Comparison of ENCODE assay signal across 12 cellular contexts in the genomic region with DNA sequence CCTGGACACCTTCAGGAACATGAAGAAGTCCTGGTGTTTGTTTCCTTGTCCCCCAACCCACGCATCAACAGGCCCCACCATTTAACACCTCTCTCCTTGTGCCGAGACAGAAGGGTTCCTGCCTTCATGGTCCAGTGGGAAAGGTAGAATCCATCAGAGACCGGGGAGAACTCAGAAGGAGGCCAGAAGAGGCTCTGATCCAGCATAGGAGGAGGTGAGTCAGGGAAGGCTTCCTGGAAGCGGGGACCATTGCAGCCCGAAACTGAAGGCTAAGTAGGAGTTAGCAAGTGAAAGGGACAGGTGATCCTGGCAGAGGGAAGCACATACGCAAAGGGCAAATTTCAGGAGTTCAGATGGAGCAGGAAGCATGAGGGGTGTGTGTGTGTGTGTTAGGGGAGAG. TPM values are rescaled to one million over a fixed set of nuclear protein-coding genes. Genes with fewer than 3 reads are reported as not detected.
DNase-seq lines count a peak whose midpoint lies in the region; ATAC-seq and TF ChIP-seq lines count a peak whose summit lies in the region.
"Had no signal": no experiment of that assay in that cellular context is flagged by ENCODE, and none has a peak within 500 bp of the region (broad histone marks: within the 10 kb centered on the region; RNA-seq: fewer than 3 reads in every experiment).

No MANE protein-coding gene starts in this region.

- peaks cover 0 to 8% of the 10 kb centered on the region in 2 experiments; a peak in 3 of 4 replicates for H3K79me1 ChIP-seq in IMR-90 (ENCODE audit: low read depth in 1 of 2, low read length in 2 of 2)

- H3K56ac ChIP-seq in IMR-90 (ENCODE audit: extremely low read depth, insufficient read depth, low read length), result no peak overlapping the region

- H3K9me1 ChIP-seq in IMR-90 (ENCODE audit: insufficient read depth, low read length), result no peaks in the 10 kb centered on the region

- H3K9me3 Mint-ChIP-seq in T-helper 2 cell treated with Interferon-gamma antibody and Interleukin-4, amounts not matched to agents 5 μg/mL and 100 μg/mL, for 36 hours, result no peaks in the 10 kb centered on the region
- H3K9me3 Mint-ChIP-seq in activated naive CD8-positive, alpha-beta T cell treated with anti-CD3 and anti-CD28 coated beads, Interleukin-2, amount 50 U/mL, for 24 hours, result no peaks in the 10 kb centered on the region
- H3K9me3 Mint-ChIP-seq: endodermal cell had no signal

- H2BK5ac ChIP-seq in IMR-90 (ENCODE audit: low read depth, low read length, poor library complexity, severe bottlenecking), result no peak overlapping the region

- CTCF ChIA-PET in IMR-90 (lab: Yijun Ruan, JAX), result no interaction called here

- BruUV-seq in IMR-90 (replicated peaks; lab: Mats Ljungman, UMichigan), result no TSS peak

- no peak overlapping the region for H3K4me2 ChIP-seq in IMR-90 (ENCODE audit: low read depth, low read length)

- no peaks in the 10 kb centered on the region for H3K27me3 ChIP-seq in IMR-90 (ENCODE audit: control insufficient read depth, insufficient read depth, low read length)
- H3K27me3 ChIP-seq in rectal smooth muscle tissue (ENCODE audit: control insufficient read depth, insufficient read depth, low read length), result no peaks in the 10 kb centered on the region
- H3K27me3 ChIP-seq in left lung, result no peaks in the 10 kb centered on the region

- no peaks in the 10 kb centered on the region for H3K4me1 ChIP-seq in IMR-90 (ENCODE audit: control insufficient read depth, insufficient read depth, low read length)
- H3K4me1 ChIP-seq in rectal smooth muscle tissue (ENCODE audit: control insufficient read depth, insufficient read depth, low read length), result peaks cover 6% of the 10 kb centered on the region
- peaks cover 0 to 54% of the 10 kb centered on the region in 2 donors for H3K4me1 ChIP-seq in left lung

- intact Hi-C loops in IMR-90 (cut with micrococcal nuclease), result no loop called here
- intact Hi-C loops in left lung (cut with DNase I), result no loop called here

- no peak overlapping the region for H3K14ac ChIP-seq in IMR-90 (replicated peaks; ENCODE audit: low read depth, low read length)

- H3K27me3 Mint-ChIP-seq in T-helper 2 cell treated with Interferon-gamma antibody and Interleukin-4, amounts not matched to agents 5 μg/mL and 100 μg/mL, for 36 hours (ENCODE audit: low read depth), result no peaks in the 10 kb centered on the region
- H3K27me3 Mint-ChIP-seq in activated naive CD8-positive, alpha-beta T cell treated with anti-CD3 and anti-CD28 coated beads, Interleukin-2, amount 50 U/mL, for 24 hours, result no peaks in the 10 kb centered on the region

- H2AK9ac ChIP-seq in IMR-90 (replicated peaks; ENCODE audit: low read depth, low read length, poor library complexity), result peak overlapping the region; percentile 78

- H2AFZ ChIP-seq in IMR-90 (replicated peaks; ENCODE audit: low read length, poor library complexity), result peak overlapping the region; percentile 62

- H4K91ac ChIP-seq in IMR-90 (ENCODE audit: insufficient read depth, low read depth, low read length), result no peak overlapping the region

- H3K23ac ChIP-seq in IMR-90 (ENCODE audit: low read depth, low read length), result no peak overlapping the region

- H3K4me3 Mint-ChIP-seq in T-helper 2 cell treated with Interferon-gamma antibody and Interleukin-4, amounts not matched to agents 5 μg/mL and 100 μg/mL, for 36 hours, result peak overlapping the region; percentile 96
- H3K4me3 Mint-ChIP-seq in activated naive CD8-positive, alpha-beta T cell treated with anti-CD3 and anti-CD28 coated beads, Interleukin-2, amount 50 U/mL, for 24 hours, result peak overlapping the region; percentile 91
- H3K4me3 Mint-ChIP-seq: endodermal cell had no signal

- H4K8ac ChIP-seq in IMR-90 (ENCODE audit: low read depth in 2 of 2, low read length in 2 of 2), result no peak overlapping the region

- no peak for DNase-seq in T-helper 2 cell treated with Interferon-gamma antibody and Interleukin-4, amounts not matched to agents 5 μg/mL and 100 μg/mL, for 36 hours (ENCODE audit: low spot score)
- DNase-seq in T-helper 2 cell, result no peak
- DNase-seq in IMR-90, result no peak
- DNase-seq in activated naive CD8-positive, alpha-beta T cell treated with anti-CD3 and anti-CD28 coated beads, Interleukin-2, amount 50 U/mL, for 24 hours, result no peak
- no peak for DNase-seq in amniotic stem cell (lab: John Stamatoyannopoulos, UW)
- DNase-seq in left lung, result no peak
- DNase-seq in HCEC 1CT, result no peak
- DNase-seq: 8988T, DMS53, NCI-H2171 had no signal

- TF ChIP-seq RAD21 in IMR-90 (IDR thresholded peaks at IDR 0.05; ENCODE audit: low read length), result no peak

- H2AK5ac ChIP-seq in IMR-90 (ENCODE audit: low read depth, low read length), result no peak overlapping the region

- H3K36me3 Mint-ChIP-seq in T-helper 2 cell treated with Interferon-gamma antibody and Interleukin-4, amounts not matched to agents 5 μg/mL and 100 μg/mL, for 36 hours (ENCODE audit: low read depth), result peaks cover 23% of the 10 kb centered on the region
- H3K36me3 Mint-ChIP-seq in activated naive CD8-positive, alpha-beta T cell treated with anti-CD3 and anti-CD28 coated beads, Interleukin-2, amount 50 U/mL, for 24 hours (ENCODE audit: low read depth), result peaks cover 3% of the 10 kb centered on the region

- no peak overlapping the region for H4K5ac ChIP-seq in IMR-90 (ENCODE audit: low read depth, low read length)

- H3K9ac ChIP-seq in IMR-90 (ENCODE audit: low read depth, low read length) (no peak overlapping the region), rectal smooth muscle tissue (ENCODE audit: low read length) (no peak overlapping the region)

- H2BK20ac ChIP-seq in IMR-90 (ENCODE audit: low read depth, low read length), result no peak overlapping the region

- no peaks in the 10 kb centered on the region for H4K20me1 ChIP-seq in IMR-90 (ENCODE audit: insufficient read depth, low read length)

- dilution Hi-C loops in IMR-90 (cut with HindIII; ENCODE audit: low sequenced_read_pairs, unreplicated experiment), result no loop called here

- no peak overlapping the region for H2BK15ac ChIP-seq in IMR-90 (ENCODE audit: low read depth, low read length)

- in situ Hi-C loops in IMR-90 (cut with MboI; ENCODE audit: low sequenced_read_pairs), result no loop called here

- TF ChIP-seq CTCF in IMR-90 (conservative IDR thresholded peaks at IDR 0.05; ENCODE audit: low read depth, low read length) (no peak), left lung (IDR thresholded peaks at IDR 0.05) (no peak)

- TF ChIP-seq POLR2A in IMR-90 (IDR thresholded peaks at IDR 0.05; ENCODE audit: low read depth, low read length), result no peak

- peak overlapping the region; percentile 90 for H3K27ac Mint-ChIP-seq in T-helper 2 cell treated with Interferon-gamma antibody and Interleukin-4, amounts not matched to agents 5 μg/mL and 100 μg/mL, for 36 hours
- H3K27ac Mint-ChIP-seq in activated naive CD8-positive, alpha-beta T cell treated with anti-CD3 and anti-CD28 coated beads, Interleukin-2, amount 50 U/mL, for 24 hours, result peak overlapping the region; percentile 93
- H3K27ac Mint-ChIP-seq: endodermal cell had no signal

- H3K4me3 ChIP-seq in IMR-90 (ENCODE audit: insufficient read depth, low read depth, low read length) (no peak overlapping the region), rectal smooth muscle tissue (ENCODE audit: low read length) (peak overlapping the region; percentile 59), left lung (peak overlapping the region in 1 of 2 donors; percentile 41)

- H3K9me3 ChIP-seq in IMR-90 (ENCODE audit: control insufficient read depth, insufficient read depth, low read length), result no peaks in the 10 kb centered on the region
- no peaks in the 10 kb centered on the region for H3K9me3 ChIP-seq in left lung

- ATAC-seq in IMR-90 (ENCODE audit: low read depth), result no peak
- no peak for ATAC-seq in activated naive CD8-positive, alpha-beta T cell treated with anti-CD3 and anti-CD28 coated beads, Interleukin-2, amount 50 U/mL, for 24 hours
- ATAC-seq in left lung, result no peak

- H2BK120ac ChIP-seq in IMR-90 (ENCODE audit: low read depth, low read length), result no peak overlapping the region

- POLR2A ChIA-PET in IMR-90 (lab: Charles Lee; ENCODE audit: unreplicated experiment), result no interaction called here

- no peak overlapping the region for H3K4ac ChIP-seq in IMR-90 (ENCODE audit: low read depth, low read length)

- H3K27ac ChIP-seq in IMR-90 (ENCODE audit: insufficient read depth, low read length) (no peak overlapping the region), rectal smooth muscle tissue (ENCODE audit: low read depth, low read length) (no peak overlapping the region), left lung (peak overlapping the region in 1 of 2 donors; percentile 81)

- peaks cover 19% of the 10 kb centered on the region for H3K4me1 Mint-ChIP-seq in T-helper 2 cell treated with Interferon-gamma antibody and Interleukin-4, amounts not matched to agents 5 μg/mL and 100 μg/mL, for 36 hours (ENCODE audit: low read depth)
- peaks cover 44% of the 10 kb centered on the region for H3K4me1 Mint-ChIP-seq in activated naive CD8-positive, alpha-beta T cell treated with anti-CD3 and anti-CD28 coated beads, Interleukin-2, amount 50 U/mL, for 24 hours

- H3K36me3 ChIP-seq in IMR-90 (ENCODE audit: control insufficient read depth, insufficient read depth, low read length) (no peaks in the 10 kb centered on the region), rectal smooth muscle tissue (ENCODE audit: control insufficient read depth, insufficient read depth, low read length) (no peaks in the 10 kb centered on the region), left lung (peaks cover 0 to 9% of the 10 kb centered on the region in 2 donors)

- no peak overlapping the region for H3K18ac ChIP-seq in IMR-90 (ENCODE audit: low read depth, low read length)

- WGBS in IMR-90 (ENCODE audit: extremely low coverage in 2 of 2, insufficient read length in 1 of 2), 2 experiments, result 92% methylated on average over 2 of the region's 6 CpGs; no CpG with 5 or more reads in 1 of the 2 experiments

RNA-seq across cellular contexts. Expression of gene ICAM3, which starts 0.5 kb away (rescaled TPM):
- total RNA-seq in IMR-90 (2012; rRNA removed) (6.6 and 7.8 TPM in 2 replicates), left lung (10 to 100 TPM; 17.3 to 44.8 TPM)
- polyA plus RNA-seq in IMR-90 (2012; rRNA removed), result 11.7 and 14.8 TPM in 2 replicates
- polyA plus RNA-seq in IMR-90 (2012; cell fraction: cytosol; rRNA removed), result 6.8 and 11.5 TPM in 2 replicates
- polyA plus RNA-seq in IMR-90 (2012; cell fraction: nucleus; rRNA removed; ENCODE audit: low replicate concordance), result 3.6 and 4.6 TPM in 2 replicates

RNA-seq across cellular contexts. Expression of gene RAVER1, which starts 5.6 kb away (rescaled TPM):
- total RNA-seq in IMR-90 (2012; rRNA removed) (2.5 and 2.7 TPM in 2 replicates), left lung (10 to 100 TPM; 30.9 to 38.7 TPM)
- polyA plus RNA-seq in IMR-90 (2012; rRNA removed), result 15.1 and 18.1 TPM in 2 replicates
- 18.7 and 23.0 TPM in 2 replicates for polyA plus RNA-seq in IMR-90 (2012; cell fraction: cytosol; rRNA removed)
- polyA plus RNA-seq in IMR-90 (2012; cell fraction: nucleus; rRNA removed; ENCODE audit: low replicate concordance), result 17.6 and 56.5 TPM in 2 replicates

RNA-seq across cellular contexts. Expression of gene FDX2, which starts 23.1 kb away (rescaled TPM):
- total RNA-seq in IMR-90 (2012; rRNA removed), result 39.8 and 40.8 TPM in 2 replicates
- 72.0 and 82.3 TPM in 2 replicates for polyA plus RNA-seq in IMR-90 (2012; rRNA removed)
- polyA plus RNA-seq in IMR-90 (2012; cell fraction: cytosol; rRNA removed), result 124 and 216 TPM in 2 replicates
- polyA plus RNA-seq in IMR-90 (2012; cell fraction: nucleus; rRNA removed; ENCODE audit: low replicate concordance), result 37.1 and 117 TPM in 2 replicates
- total RNA-seq in left lung, result 10 to 100 TPM; 19.8 to 25.4 TPM

RNA-seq across cellular contexts. Expression of gene ZGLP1, which starts 29.3 kb away (rescaled TPM):
- 0.54 TPM in 1 of 2 replicates, not detected in the other for total RNA-seq in IMR-90 (2012; rRNA removed)
- 3.1 and 4.1 TPM in 2 replicates for polyA plus RNA-seq in IMR-90 (2012; rRNA removed)
- 1.4 and 1.5 TPM in 2 replicates for polyA plus RNA-seq in IMR-90 (2012; cell fraction: cytosol; rRNA removed)
- polyA plus RNA-seq in IMR-90 (2012; cell fraction: nucleus; rRNA removed; ENCODE audit: low replicate concordance), result 15.5 and 25.2 TPM in 2 replicates
- total RNA-seq in left lung, result 1 to 10 TPM; 2.8 to 7.8 TPM

RNA-seq across cellular contexts. Expression of gene TYK2, which starts 41.4 kb away (rescaled TPM):
- total RNA-seq in IMR-90 (2012; rRNA removed) (35.6 and 40.9 TPM in 2 replicates), left lung (100 to 1,000 TPM; 133 to 175 TPM)
- polyA plus RNA-seq in IMR-90 (2012; rRNA removed), result 97.9 and 100 TPM in 2 replicates
- polyA plus RNA-seq in IMR-90 (2012; cell fraction: cytosol; rRNA removed), result 34.4 and 52.8 TPM in 2 replicates
- 392 and 648 TPM in 2 replicates for polyA plus RNA-seq in IMR-90 (2012; cell fraction: nucleus; rRNA removed; ENCODE audit: low replicate concordance)
